Comparison of ENCODE assay signal across 15 cellular contexts in genomic region chr13:68713394-68713793, GRCh38.
"Had no signal": no experiment of that assay in that cellular context is flagged by ENCODE, and none has a peak within 500 bp of the region (broad histone marks: within the 10 kb centered on the region; RNA-seq: fewer than 3 reads in every experiment).

No MANE protein-coding gene starts in this region.

- H3K27me3 ChIP-seq: neutrophil, transverse colon had no signal

- H3K4me2 ChIP-seq: SK-N-SH had no signal

- FAIRE-seq: keratinocyte had no signal

- H3K9ac ChIP-seq: SK-N-SH had no signal

- H3K9me3 ChIP-seq: neutrophil, psoas muscle, SK-N-SH, transverse colon had no signal

- H3K36me3 ChIP-seq: neutrophil, transverse colon had no signal

- H3K27ac ChIP-seq: neutrophil, psoas muscle, transverse colon, VCaP had no signal

- H3K4me1 ChIP-seq: psoas muscle, transverse colon had no signal

- H3K4me3 ChIP-seq: psoas muscle, transverse colon had no signal

- DNase-seq: activated CD4-positive, alpha-beta T cell treated with anti-CD3 and anti-CD28 coated beads for 48 hours; activated naive CD4-positive, alpha-beta T cell; central memory CD4-positive, alpha-beta T cell; effector memory CD4-positive, alpha-beta T cell; left ventricle myocardium superior; mesenchymal stem cell; psoas muscle; SK-N-SH; stimulated activated CD4-positive, alpha-beta T cell treated with anti-CD3 and anti-CD28 coated beads, Interleukin-2, amount 100 ng/mL, for 24 hours; stimulated activated naive B cell treated with anti-CD40 and anti-IgM and Interleukin-4, amounts not matched to agents 10 μg/mL and 1 μg/mL and 100 μg/mL, for 72 hours; T-helper 1 cell; transverse colon had no signal
